ENCODE assay signal across 9 cellular contexts in the genomic region with DNA sequence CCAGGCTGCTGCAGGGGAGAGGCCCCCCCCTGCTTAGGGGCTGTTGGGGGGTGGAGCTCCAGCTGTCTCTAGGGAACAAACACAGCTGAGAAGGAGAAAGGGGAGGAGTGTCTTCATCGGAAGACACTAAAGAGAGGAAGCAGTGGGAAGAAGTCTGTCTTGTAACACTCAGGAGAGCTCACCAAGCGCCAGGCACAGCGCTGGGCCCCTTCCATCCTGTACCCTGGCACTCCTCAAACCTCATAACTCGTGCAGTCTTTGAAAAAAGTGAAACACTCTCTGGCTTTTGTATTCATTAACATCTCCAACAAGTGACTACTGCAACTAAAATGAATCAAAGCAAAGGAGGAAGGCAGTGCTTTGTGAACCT.
DNase-seq lines count a peak whose midpoint lies in the region; ATAC-seq and TF ChIP-seq lines count a peak whose summit lies in the region.
"Had no signal": no experiment of that assay in that cellular context is flagged by ENCODE, and none has a peak within 500 bp of the region (broad histone marks: within the 10 kb centered on the region; RNA-seq: fewer than 3 reads in every experiment).

No MANE protein-coding gene starts in this region.

- no peaks in the 10 kb centered on the region for H3K27me3 ChIP-seq in NT2/D1 (ENCODE audit: insufficient read depth, insufficient read length)

- no peak for TF ChIP-seq POLR2A in erythroblast (IDR thresholded peaks at IDR 0.05; ENCODE audit: low read length)

- H3K9me3 Mint-ChIP-seq in activated naive CD4-positive, alpha-beta T cell treated with anti-CD3 and anti-CD28 coated beads for 36 hours: peaks cover 8% of the 10 kb centered on the region
- H3K9me3 Mint-ChIP-seq in immature natural killer cell: peaks cover 0 to 1% (median 0%) of the 10 kb centered on the region in 6 donors

- intact Hi-C loops in activated naive CD4-positive, alpha-beta T cell treated with anti-CD3 and anti-CD28 coated beads for 36 hours (cut with micrococcal nuclease): no loop called here

- peaks cover 36% of the 10 kb centered on the region for H3K4me1 ChIP-seq in NT2/D1 (ENCODE audit: insufficient read depth, insufficient read length)

- CTCF ChIA-PET in activated naive CD4-positive, alpha-beta T cell treated with anti-CD3 and anti-CD28 coated beads for 36 hours (lab: Charles Lee): interaction anchor here (0.6 to 4.1 kb wide), 4 partner anchors 10 to 328 kb away, joined by 4 to 25 read pairs (median 14); no protein-coding TSS in a partner anchor

- peak overlapping the region; percentile 17 for H3K9ac ChIP-seq in NT2/D1 (ENCODE audit: insufficient read length, low read depth)

- H3K9me3 ChIP-seq in NT2/D1 (ENCODE audit: insufficient read depth, low read length): no peaks in the 10 kb centered on the region

- H3K4me3 Mint-ChIP-seq in activated naive CD4-positive, alpha-beta T cell treated with anti-CD3 and anti-CD28 coated beads for 36 hours: no peak overlapping the region
- H3K4me3 Mint-ChIP-seq in immature natural killer cell: peak overlapping the region; percentile 72 to 86 (median 80)

- TF ChIP-seq CTCF in GM20000 (IDR thresholded peaks at IDR 0.05; ENCODE audit: extremely low read depth, missing control alignments): no peak

- peak; percentile 26 for DNase-seq in activated naive CD4-positive, alpha-beta T cell treated with anti-CD3 and anti-CD28 coated beads for 36 hours
- DNase-seq in activated naive CD4-positive, alpha-beta T cell treated with Interleukin-2 at 50 U/mL for 16 hours: no peak
- DNase-seq in NT2/D1 (ENCODE audit: low read depth, low spot score): no peak
- DNase-seq in immature natural killer cell: no peak
- peak; percentile 52 for DNase-seq in superior temporal gyrus (ENCODE audit: extremely low spot score)
- no peak for DNase-seq in erythroblast (lab: John Stamatoyannopoulos, UW)
- DNase-seq in GM20000 (ENCODE audit: low spot score): no peak

- no peak for ATAC-seq in GM19397 (IDR thresholded peaks at IDR 0.05; ENCODE audit: unreplicated experiment)

- H3K27me3 Mint-ChIP-seq in activated naive CD4-positive, alpha-beta T cell treated with anti-CD3 and anti-CD28 coated beads for 36 hours (ENCODE audit: low read depth): no peaks in the 10 kb centered on the region
- peaks cover 4 to 26% (median 20%) of the 10 kb centered on the region in 3 donors for H3K27me3 Mint-ChIP-seq in immature natural killer cell (ENCODE audit: low read depth in 3 of 3)

- peaks cover 6% of the 10 kb centered on the region for H3K36me3 Mint-ChIP-seq in activated naive CD4-positive, alpha-beta T cell treated with anti-CD3 and anti-CD28 coated beads for 36 hours (ENCODE audit: low read depth)
- peaks cover 0 to 4% (median 0%) of the 10 kb centered on the region in 3 donors for H3K36me3 Mint-ChIP-seq in immature natural killer cell

- H3K4me3 ChIP-seq in NT2/D1 (ENCODE audit: insufficient read length, low read depth): no peak overlapping the region
- H3K4me3 ChIP-seq: SK-N-MC had no signal

- peak overlapping the region; percentile 86 for H3K27ac Mint-ChIP-seq in activated naive CD4-positive, alpha-beta T cell treated with anti-CD3 and anti-CD28 coated beads for 36 hours
- peak overlapping the region; percentile 71 to 91 (median 90) for H3K27ac Mint-ChIP-seq in immature natural killer cell

- peaks cover 40% of the 10 kb centered on the region for H3K4me1 Mint-ChIP-seq in activated naive CD4-positive, alpha-beta T cell treated with anti-CD3 and anti-CD28 coated beads for 36 hours (ENCODE audit: low read depth)
- H3K4me1 Mint-ChIP-seq in immature natural killer cell: peaks cover 62 to 74% of the 10 kb centered on the region in 2 donors

- no peaks in the 10 kb centered on the region for H3K36me3 ChIP-seq in NT2/D1 (ENCODE audit: insufficient read depth, insufficient read length, low read length)

Comparison
In these comparisons a context has a peak if more than half of its experiments do, and no peak if none do; other contexts are left out.
1. DNase-seq: peak in activated naive CD4-positive, alpha-beta T cell treated with anti-CD3 and anti-CD28 coated beads for 36 hours (single experiment) and superior temporal gyrus (single experiment); none in activated naive CD4-positive, alpha-beta T cell treated with Interleukin-2 at 50 U/mL for 16 hours (single experiment), NT2/D1 (single experiment), immature natural killer cell (0 of 3), erythroblast (0 of 2) and GM20000 (single experiment).